24 cellular contexts compared by ENCODE assay signal in the genomic region with DNA sequence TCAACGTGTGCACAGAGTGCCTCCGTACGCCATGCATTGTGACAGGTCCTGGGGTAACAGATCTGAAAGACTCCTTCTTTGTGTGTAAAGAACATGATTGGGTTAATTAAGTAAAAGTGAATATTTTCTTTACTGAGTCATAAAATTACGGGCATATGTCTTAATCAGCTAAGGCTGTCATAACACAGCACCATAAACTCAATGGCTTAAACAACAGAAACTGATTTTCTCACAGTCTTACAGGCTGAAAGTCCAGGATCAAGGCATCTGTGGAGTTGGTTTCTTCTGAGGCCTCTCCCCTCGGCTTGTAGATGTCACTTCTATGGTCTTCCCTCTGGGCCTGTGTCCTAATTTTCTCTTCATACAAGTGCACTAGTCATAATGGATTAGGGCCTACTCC.
A peak's percentile ranks its signal among the peaks of the same experiment; 100 is the strongest.
DNase-seq lines count a peak whose midpoint lies in the region; TF ChIP-seq lines count a peak whose summit lies in the region.
"Had no signal": no experiment of that assay in that cellular context is flagged by ENCODE, and none has a peak within 500 bp of the region (broad histone marks: within the 10 kb centered on the region; RNA-seq: fewer than 3 reads in every experiment).

No MANE protein-coding gene starts in this region.

- H3K4me3 Mint-ChIP-seq in MCF 10A (ENCODE audit: unreplicated experiment), result no peak overlapping the region
- H3K4me3 Mint-ChIP-seq: CD4-positive, alpha-beta memory T cell had no signal

- H3K4me2 ChIP-seq in mammary epithelial cell (ENCODE audit: insufficient read depth, low read depth, low read length), result no peak overlapping the region
- H3K4me2 ChIP-seq: BLaER1 treated with 17β-estradiol and CSF1 and Interleukin-3, amounts not matched to agents 10 nM and 100 nM; PC-9 had no signal

- intact Hi-C loops in MCF 10A (cut with micrococcal nuclease), result no loop called here
- intact Hi-C loops in mammary epithelial cell (cut with micrococcal nuclease), result no loop called here

- dilution Hi-C loops in mammary epithelial cell (cut with HindIII; ENCODE audit: low sequenced_read_pairs), result no loop called here

- H3K9me3 ChIP-seq in mammary epithelial cell (replicated peaks; ENCODE audit: insufficient read depth, low read length), result no peaks in the 10 kb centered on the region
- H3K9me3 ChIP-seq in SJCRH30 (replicated peaks), result no peaks in the 10 kb centered on the region; the same call in 1 of the 2 replicates
- H3K9me3 ChIP-seq: BLaER1 treated with 17β-estradiol and CSF1 and Interleukin-3, amounts not matched to agents 10 nM and 100 nM; Caco-2; SJSA1 had no signal

- no peaks in the 10 kb centered on the region for H3K36me3 Mint-ChIP-seq in MCF 10A (ENCODE audit: insufficient read depth, unreplicated experiment)
- H3K36me3 Mint-ChIP-seq: CD4-positive, alpha-beta memory T cell had no signal

- POLR2A ChIA-PET in MCF 10A (lab: Yijun Ruan, JAX), result interaction anchor here (1.2 kb wide), 1 partner anchor 11 kb away, joined by 4 read pairs; no protein-coding TSS in a partner anchor

- CTCF ChIA-PET in MCF 10A (lab: Yijun Ruan, JAX), result no interaction called here
- CTCF ChIA-PET in mammary epithelial cell (lab: Charles Lee; ENCODE audit: low non-redundant PET), result no interaction called here

- H3K4me1 Mint-ChIP-seq in MCF 10A (ENCODE audit: insufficient read depth, unreplicated experiment), result peaks cover 9% of the 10 kb centered on the region
- H3K4me1 Mint-ChIP-seq: CD4-positive, alpha-beta memory T cell had no signal

- H3K27ac ChIP-seq in mammary epithelial cell (ENCODE audit: insufficient read depth, low read depth, low read length) (no peak overlapping the region), SJCRH30 (no peak overlapping the region)
- H3K27ac ChIP-seq: 22Rv1; BLaER1 treated with 17β-estradiol and CSF1 and Interleukin-3, amounts not matched to agents 10 nM and 100 nM; HL-60; PC-9; SJSA1 had no signal

- DNase-seq in MCF 10A (ENCODE audit: unreplicated experiment) (peak; percentile 21), mammary epithelial cell (no peak), HCEC 1CT (peak; percentile 15), amniotic epithelial cell (ENCODE audit: low read depth) (peak; percentile 65), fibroblast of villous mesenchyme (ENCODE audit: low read depth) (peak; percentile 27), iPS-NIHi7 (ENCODE audit: extremely low spot score) (no peak), nucleus accumbens (lab: John Stamatoyannopoulos, UW) (no peak), SJCRH30 (no peak)
- DNase-seq: ACHN; Caco-2; CD4-positive, alpha-beta memory T cell; DMS 273 treated with DMSO at 0.1 percent for 48 hours; DMS79 treated with DMSO at 0.1 percent for 48 hours; KBM-7; NCI-H1105; NCI-H146; NCI-H2029; NCI-H2227 treated with DMSO at 0.1 percent for 48 hours; NCI-H510A; PC-9 had no signal

- H3K4me3 ChIP-seq in mammary epithelial cell (replicated peaks in 1 of 3; ENCODE audit: insufficient read depth in 1 of 3, low read depth in 2 of 3, low read length in 3 of 3) (no peak overlapping the region), fibroblast of villous mesenchyme (ENCODE audit: low read depth, low read length) (no peak overlapping the region), SJCRH30 (no peak overlapping the region)
- H3K4me3 ChIP-seq: BLaER1 treated with 17β-estradiol and CSF1 and Interleukin-3, amounts not matched to agents 10 nM and 100 nM; PC-9; SJSA1 had no signal

- 76% methylated on average over 5 of the region's 5 CpGs for WGBS in mammary epithelial cell (ENCODE audit: low coverage, missing lambda C conversion rate)

- H2AFZ ChIP-seq in mammary epithelial cell (ENCODE audit: low read depth, low read length), result no peak overlapping the region
- H2AFZ ChIP-seq: PC-9 had no signal

- no peaks in the 10 kb centered on the region for H3K79me2 ChIP-seq in mammary epithelial cell (ENCODE audit: insufficient read depth, low read length)

- no peak overlapping the region for H3K9ac ChIP-seq in mammary epithelial cell (ENCODE audit: insufficient read depth, low read length)
- H3K9ac ChIP-seq: BLaER1 treated with 17β-estradiol and CSF1 and Interleukin-3, amounts not matched to agents 10 nM and 100 nM had no signal

- H3K36me3 ChIP-seq in mammary epithelial cell (ENCODE audit: insufficient read depth, low read length), result no peaks in the 10 kb centered on the region
- H3K36me3 ChIP-seq in SJCRH30, result no peaks in the 10 kb centered on the region
- H3K36me3 ChIP-seq: BLaER1 treated with 17β-estradiol and CSF1 and Interleukin-3, amounts not matched to agents 10 nM and 100 nM; SJSA1 had no signal

- TF ChIP-seq CTCF in MCF 10A (IDR thresholded peaks at IDR 0.05; ENCODE audit: unreplicated experiment) (no peak), mammary epithelial cell (conservative IDR thresholded peaks at IDR 0.05 in 1 of 2, IDR thresholded peaks at IDR 0.05 in 1 of 2; ENCODE audit: extremely low read depth in 1 of 2, insufficient read depth in 1 of 2, low read depth in 1 of 2, low read length in 2 of 2) (no peak), fibroblast of villous mesenchyme (IDR thresholded peaks at IDR 0.05; ENCODE audit: insufficient read depth, low read depth, low read length) (no peak)

- H3K27me3 Mint-ChIP-seq in MCF 10A (ENCODE audit: insufficient read depth, unreplicated experiment), result no peaks in the 10 kb centered on the region

- H3K9me3 Mint-ChIP-seq in MCF 10A (ENCODE audit: unreplicated experiment), result no peaks in the 10 kb centered on the region

- no TSS peak for BruUV-seq in MCF 10A (replicated peaks; lab: Mats Ljungman, UMichigan)
- BruUV-seq in mammary epithelial cell (replicated peaks; lab: Mats Ljungman, UMichigan), result no TSS peak

- H3K27me3 ChIP-seq in mammary epithelial cell (ENCODE audit: insufficient read depth, low read length), result no peaks in the 10 kb centered on the region
- H3K27me3 ChIP-seq in SJCRH30, result no peaks in the 10 kb centered on the region
- H3K27me3 ChIP-seq: BLaER1 treated with 17β-estradiol and CSF1 and Interleukin-3, amounts not matched to agents 10 nM and 100 nM; SJSA1 had no signal

- no peaks in the 10 kb centered on the region for H4K20me1 ChIP-seq in mammary epithelial cell (ENCODE audit: insufficient read depth, low read length)
- H4K20me1 ChIP-seq: BLaER1 treated with 17β-estradiol and CSF1 and Interleukin-3, amounts not matched to agents 10 nM and 100 nM had no signal

- H3K27ac Mint-ChIP-seq in MCF 10A (ENCODE audit: low read depth, unreplicated experiment), result no peak overlapping the region
- H3K27ac Mint-ChIP-seq: CD4-positive, alpha-beta memory T cell had no signal

- in situ Hi-C loops in mammary epithelial cell (cut with MboI; ENCODE audit: low sequenced_read_pairs in 2 of 2), result no loop called here

- H3K4me1 ChIP-seq in mammary epithelial cell (ENCODE audit: insufficient read depth, low read length) (peaks cover 7% of the 10 kb centered on the region), SJCRH30 (no peaks in the 10 kb centered on the region; the same call in 1 of the 2 replicates)
- H3K4me1 ChIP-seq: BLaER1 treated with 17β-estradiol and CSF1 and Interleukin-3, amounts not matched to agents 10 nM and 100 nM; Caco-2 had no signal

Comparison
In these comparisons a context has a peak if more than half of its experiments do, and no peak if none do; other contexts are left out.
1. DNase-seq: peak in MCF 10A (single experiment), HCEC 1CT (single experiment), amniotic epithelial cell (single experiment) and fibroblast of villous mesenchyme (single experiment); none in mammary epithelial cell (single experiment), iPS-NIHi7 (single experiment), nucleus accumbens (0 of 56) and SJCRH30 (0 of 2).